ENCODE assay signal across 18 cellular contexts in genomic region chr1:220772846-220773245, GRCh38. TPM values are rescaled to one million over a fixed set of nuclear protein-coding genes. Genes with fewer than 3 reads are reported as not detected.
"Had no signal": no experiment of that assay in that cellular context is flagged by ENCODE, and none has a peak within 500 bp of the region (broad histone marks: within the 10 kb centered on the region; RNA-seq: fewer than 3 reads in every experiment).

No MANE protein-coding gene starts in this region.

- ATAC-seq: left lobe of liver; naive thymus-derived CD8-positive, alpha-beta T cell had no signal

- H3K27me3 ChIP-seq: transverse colon had no signal

- DNase-seq: activated CD4-positive, CD25-positive, alpha-beta regulatory T cell treated with anti-CD3 and anti-CD28 coated beads, Interleukin-2, amount 50 U/mL, for 72 hours; activated naive CD4-positive, alpha-beta T cell; activated naive CD8-positive, alpha-beta T cell treated with anti-CD3 and anti-CD28 coated beads, Interleukin-2, amount 10 ng/mL, durations not matched to agents 7 days and 5 days; central memory CD4-positive, alpha-beta T cell; effector memory CD4-positive, alpha-beta T cell; foreskin fibroblast; hippocampal formation; naive thymus-derived CD8-positive, alpha-beta T cell; posterior cingulate gyrus; stimulated activated CD4-positive, alpha-beta T cell treated with anti-CD3 and anti-CD28 coated beads, Interleukin-2, amount 100 ng/mL, for 48 hours; stimulated activated naive CD4-positive, alpha-beta T cell treated with Interleukin-2 at 50 U/mL for 16 hours; substantia nigra; T1000; transverse colon had no signal

- FAIRE-seq: keratinocyte had no signal

- H3K9me3 ChIP-seq: transverse colon had no signal

- H3K27ac ChIP-seq: coronary artery, transverse colon had no signal

- H3K4me3 ChIP-seq: coronary artery, transverse colon had no signal

RNA-seq across cellular contexts. Expression of gene MTARC1, which starts 13.9 kb away (rescaled TPM):
- total RNA-seq: activated CD8-positive, alpha-beta memory T cell treated with anti-CD3 and anti-CD28 coated beads for 36 hours; activated naive CD8-positive, alpha-beta T cell treated with anti-CD3 and anti-CD28 coated beads, Interleukin-2, amount 10 ng/mL, durations not matched to agents 7 days and 5 days; naive thymus-derived CD8-positive, alpha-beta T cell had no signal

RNA-seq across cellular contexts. Expression of gene MTARC2, which starts 24.7 kb away (rescaled TPM):
- total RNA-seq: activated CD8-positive, alpha-beta memory T cell treated with anti-CD3 and anti-CD28 coated beads for 36 hours; activated naive CD8-positive, alpha-beta T cell treated with anti-CD3 and anti-CD28 coated beads, Interleukin-2, amount 10 ng/mL, durations not matched to agents 7 days and 5 days; naive thymus-derived CD8-positive, alpha-beta T cell had no signal
- polyA plus RNA-seq: naive thymus-derived CD8-positive, alpha-beta T cell had no signal
